In the genomic region with DNA sequence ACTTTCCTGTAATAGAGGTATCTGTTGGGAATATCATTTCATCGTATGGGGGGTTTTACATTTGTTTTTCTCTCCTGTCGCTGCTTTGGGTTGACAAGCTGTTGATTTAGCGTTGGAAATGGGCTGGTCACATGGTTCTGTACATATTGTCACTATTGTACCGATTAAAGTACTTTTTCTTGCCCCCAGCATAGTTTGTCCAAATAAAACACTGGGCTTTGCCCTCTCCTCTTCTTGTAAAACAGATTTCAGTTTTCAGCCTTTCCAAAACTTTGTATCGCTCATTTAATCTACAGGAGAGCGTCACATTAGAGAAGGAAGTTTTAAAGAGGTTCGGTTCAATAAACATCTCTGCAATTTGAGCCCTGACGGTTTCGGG, we compare ENCODE assay signal across 8 cellular contexts. TPM values are rescaled to one million over a fixed set of nuclear protein-coding genes. Genes with fewer than 3 reads are reported as not detected.
A peak's percentile ranks its signal among the peaks of the same experiment; 100 is the strongest.
DNase-seq lines count a peak whose midpoint lies in the region; ATAC-seq and TF ChIP-seq lines count a peak whose summit lies in the region.

No MANE protein-coding gene starts in this region.

- no peaks in the 10 kb centered on the region for H3K27me3 Mint-ChIP-seq in activated B cell treated with CpG ODN at 0.5 μM for 24 hours

- ATAC-seq in activated B cell treated with CpG ODN at 0.5 μM for 24 hours (ENCODE audit: low read depth), result no peak

- WGBS in spleen, 5 donors, result 3 to 5% (median 4%) methylated on average over 9 of the region's 9 CpGs

- H3K27me3 ChIP-seq in iPS-15b (ENCODE audit: control insufficient read depth, insufficient read depth, low read length), result peaks cover 80% of the 10 kb centered on the region
- H3K27me3 ChIP-seq in spleen (replicated peaks in 1 of 7), result peaks cover 0 to 39% (median 0%) of the 10 kb centered on the region in 7 donors

- no peaks in the 10 kb centered on the region for H3K9me3 Mint-ChIP-seq in activated B cell treated with CpG ODN at 0.5 μM for 24 hours

- H3K4me1 ChIP-seq in HEK293 (ENCODE audit: control insufficient read depth, insufficient read depth, low read length), result peaks cover 14% of the 10 kb centered on the region
- H3K4me1 ChIP-seq in iPS-15b (ENCODE audit: control insufficient read depth, insufficient read depth, low read length), result peaks cover 18% of the 10 kb centered on the region
- peaks cover 25 to 53% (median 47%) of the 10 kb centered on the region in 6 donors for H3K4me1 ChIP-seq in spleen

- POLR2A ChIA-PET in HEK293 (lab: Yijun Ruan, JAX), result interaction anchor here (0.9 to 1.8 kb wide), 3 partner anchors 9 to 95 kb away, joined by 6 to 9 read pairs (median 6); partner anchors contain the start of gene COMMD3
- POLR2A ChIA-PET in activated B cell treated with CpG ODN at 0.5 μM for 24 hours (lab: Charles Lee), result interaction anchor here (0.6 to 4.7 kb wide), 8 partner anchors 9 to 663 kb away, joined by 3 to 38 read pairs (median 5); partner anchors contain the start of gene COMMD3

- CTCF ChIA-PET in HEK293 (lab: Yijun Ruan, JAX), result interaction anchor here (0.6 to 1.2 kb wide), 4 partner anchors 150 to 417 kb away, joined by 3 read pairs; no protein-coding TSS in a partner anchor
- CTCF ChIA-PET in activated B cell treated with CpG ODN at 0.5 μM for 24 hours (lab: Charles Lee), result no interaction called here

- H3K9ac ChIP-seq in iPS-15b (ENCODE audit: low read depth, low read length), result no peak overlapping the region

- H3K4me1 Mint-ChIP-seq in activated B cell treated with CpG ODN at 0.5 μM for 24 hours, result peaks cover 44% of the 10 kb centered on the region

- intact Hi-C loops in activated B cell treated with CpG ODN at 0.5 μM for 24 hours (cut with micrococcal nuclease), result loop anchor here (1.0 to 5.0 kb wide), 3 partner anchors 8 to 1117 kb away; no protein-coding TSS in a partner anchor
- intact Hi-C loops in spleen (cut with DNase I; ENCODE audit: low total_unique reads), result no loop called here

- DNase-seq in activated B cell treated with CpG ODN at 0.5 μM for 24 hours (no peak), spleen (no peak), DMS 273 treated with DMSO at 0.1 percent for 48 hours (lab: John Stamatoyannopoulos, UW) (no peak), SKM-1 (lab: John Stamatoyannopoulos, UW; ENCODE audit: unreplicated experiment) (no peak), NCI-H1694 treated with DMSO at 0.1 percent for 48 hours (lab: John Stamatoyannopoulos, UW) (no peak)
- no peak for DNase-seq in stimulated activated naive CD4-positive, alpha-beta T cell treated with Interleukin-2 at 50 U/mL for 16 hours (lab: John Stamatoyannopoulos, UW)

- H3K36me3 ChIP-seq in HEK293 (ENCODE audit: control insufficient read depth in 2 of 2, insufficient read depth in 1 of 2, low read length in 2 of 2) (peaks cover 24 to 31% of the 10 kb centered on the region in 2 experiments; a peak in 2 of 3 replicates), iPS-15b (ENCODE audit: control insufficient read depth, insufficient read depth, low read length) (no peaks in the 10 kb centered on the region), spleen (peaks cover 0 to 33% (median 22%) of the 10 kb centered on the region in 6 donors)

- H3K9me3 ChIP-seq in HEK293 (ENCODE audit: control insufficient read depth, insufficient read depth, low read depth, low read length), result no peaks in the 10 kb centered on the region
- no peaks in the 10 kb centered on the region for H3K9me3 ChIP-seq in iPS-15b (ENCODE audit: control insufficient read depth, insufficient read depth, low read length)
- H3K9me3 ChIP-seq in spleen, result no peaks in the 10 kb centered on the region

- no peak for TF ChIP-seq POLR2A in spleen (IDR thresholded peaks at IDR 0.05)

- peak overlapping the region; percentile 90 for H3K4me3 Mint-ChIP-seq in activated B cell treated with CpG ODN at 0.5 μM for 24 hours

- no peak for TF ChIP-seq CTCF in HEK293 (tag by site-specific recombination; IDR thresholded peaks at IDR 0.05)
- TF ChIP-seq CTCF in activated B cell treated with CpG ODN at 0.5 μM for 24 hours (IDR thresholded peaks at IDR 0.05), result no peak
- no peak for TF ChIP-seq CTCF in spleen (IDR thresholded peaks at IDR 0.05 in 8 of 11, conservative IDR thresholded peaks at IDR 0.05 in 3 of 11)

- H3K27ac ChIP-seq in HEK293 (ENCODE audit: extremely low read depth, low read depth, low read length) (peak overlapping the region; percentile 70), spleen (peak overlapping the region; percentile 36 to 84 (median 76))

- H3K4me3 ChIP-seq in HEK293 (ENCODE audit: low read depth, low read length) (peak overlapping the region; percentile 58), iPS-15b (ENCODE audit: low read depth, low read length) (peak overlapping the region; percentile 41), spleen (peak overlapping the region; percentile 39 to 90 (median 64))

- peaks cover 21% of the 10 kb centered on the region for H3K36me3 Mint-ChIP-seq in activated B cell treated with CpG ODN at 0.5 μM for 24 hours (ENCODE audit: low read depth)

- peak overlapping the region; percentile 89 for H3K27ac Mint-ChIP-seq in activated B cell treated with CpG ODN at 0.5 μM for 24 hours

TF ChIP-seq in HEK293, 187 proteins besides CTCF, POLR2A, EP300 and RAD21:
- TF ChIP-seq ZNF404 (tag by site-specific recombination; IDR thresholded peaks at IDR 0.05) (no peak), PRDM1 (tag by site-specific recombination; IDR thresholded peaks at IDR 0.05) (0 out of 2 replicates have a peak, but pooled peaks have one; percentile 20), KLF7 (tag by site-specific recombination; IDR thresholded peaks at IDR 0.05; ENCODE audit: borderline replicate concordance) (no peak), SETDB1 (IDR thresholded peaks at IDR 0.05; ENCODE audit: insufficient read length, low read length) (no peak), ZNF175 (tag by site-specific recombination; IDR thresholded peaks at IDR 0.05) (no peak), ZNF544 (tag by site-specific recombination; IDR thresholded peaks at IDR 0.05) (no peak), ZEB2 (tag by site-specific recombination; IDR thresholded peaks at IDR 0.05) (peak; percentile 43; the same call in 1 of the 2 replicates), MEIS1 (CRISPR knock-in tag; IDR thresholded peaks at IDR 0.05; ENCODE audit: borderline replicate concordance) (no peak), ZNF561 (tag by site-specific recombination; IDR thresholded peaks at IDR 0.05; ENCODE audit: borderline replicate concordance) (no peak), ZNF324 (tag by site-specific recombination; IDR thresholded peaks at IDR 0.05) (no peak), ZNF664 (tag by site-specific recombination; IDR thresholded peaks at IDR 0.05) (no peak), ZNF701 (tag by site-specific recombination; IDR thresholded peaks at IDR 0.05) (no peak), ZNF626 (tag by site-specific recombination; IDR thresholded peaks at IDR 0.05) (no peak), ZNF184 (tag by site-specific recombination; IDR thresholded peaks at IDR 0.05) (no peak), FEZF1 (tag by site-specific recombination; IDR thresholded peaks at IDR 0.05) (peak; percentile 23; the same call in 1 of the 2 replicates), ZSCAN23 (tag by site-specific recombination; IDR thresholded peaks at IDR 0.05) (no peak), ZNF133 (tag by site-specific recombination; IDR thresholded peaks at IDR 0.05) (no peak), ZNF366 (tag by site-specific recombination; conservative IDR thresholded peaks at IDR 0.05) (no peak), ZFP3 (tag by site-specific recombination; IDR thresholded peaks at IDR 0.05; ENCODE audit: low read depth) (no peak), ZNF621 (tag by site-specific recombination; IDR thresholded peaks at IDR 0.05) (no peak), GLIS1 (tag by site-specific recombination; IDR thresholded peaks at IDR 0.05) (peak; percentile 64)
- TF ChIP-seq, protein P1, sequence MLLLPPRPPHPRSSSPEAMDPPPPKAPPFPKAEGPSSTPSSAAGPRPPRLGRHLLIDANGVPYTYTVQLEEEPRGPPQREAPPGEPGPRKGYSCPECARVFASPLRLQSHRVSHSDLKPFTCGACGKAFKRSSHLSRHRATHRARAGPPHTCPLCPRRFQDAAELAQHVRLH (tag by site-specific recombination; IDR thresholded peaks at IDR 0.05), result 0 out of 2 replicates have a peak, but pooled peaks have one; percentile 27
- TF ChIP-seq, protein P2, sequence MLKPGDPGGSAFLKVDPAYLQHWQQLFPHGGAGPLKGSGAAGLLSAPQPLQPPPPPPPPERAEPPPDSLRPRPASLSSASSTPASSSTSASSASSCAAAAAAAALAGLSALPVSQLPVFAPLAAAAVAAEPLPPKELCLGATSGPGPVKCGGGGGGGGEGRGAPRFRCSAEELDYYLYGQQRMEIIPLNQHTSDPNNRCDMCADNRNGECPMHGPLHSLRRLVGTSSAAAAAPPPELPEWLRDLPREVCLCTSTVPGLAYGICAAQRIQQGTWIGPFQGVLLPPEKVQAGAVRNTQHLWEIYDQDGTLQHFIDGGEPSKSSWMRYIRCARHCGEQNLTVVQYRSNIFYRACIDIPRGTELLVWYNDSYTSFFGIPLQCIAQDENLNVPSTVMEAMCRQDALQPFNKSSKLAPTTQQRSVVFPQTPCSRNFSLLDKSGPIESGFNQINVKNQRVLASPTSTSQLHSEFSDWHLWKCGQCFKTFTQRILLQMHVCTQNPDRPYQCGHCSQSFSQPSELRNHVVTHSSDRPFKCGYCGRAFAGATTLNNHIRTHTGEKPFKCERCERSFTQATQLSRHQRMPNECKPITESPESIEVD (tag by site-specific recombination; IDR thresholded peaks at IDR 0.05), result peak; percentile 99

RNA-seq across cellular contexts. Expression of gene BMI1, which starts 4.0 kb away (rescaled TPM):
- total RNA-seq in activated B cell treated with CpG ODN at 0.5 μM for 24 hours (62.3 and 70.1 TPM in 2 replicates), spleen (10 to 100 TPM; 47.1 to 89.7 (median 68.2) TPM)
- polyA plus RNA-seq in spleen, result 10 to 100 TPM; 26.9 to 38.7 (median 27.1) TPM

RNA-seq across cellular contexts. Expression of gene COMMD3, which starts 8.7 kb away (rescaled TPM):
- total RNA-seq in activated B cell treated with CpG ODN at 0.5 μM for 24 hours (68.2 and 72.8 TPM in 2 replicates), spleen (10 to 100 TPM; 43.5 to 63.7 (median 52.9) TPM)
- polyA plus RNA-seq in spleen, result 10 to 100 TPM; 69.1 to 76.0 (median 73.2) TPM

RNA-seq across cellular contexts. Expression of gene SPAG6, which starts 20.4 kb away (rescaled TPM):
- 0.12 and 0.62 TPM in 2 replicates for total RNA-seq in activated B cell treated with CpG ODN at 0.5 μM for 24 hours
- total RNA-seq in spleen, result not detected
- polyA plus RNA-seq in spleen, result under 1 TPM in 1 of 3 donors, not detected in 2; 0.11 TPM
